8 cellular contexts compared by ENCODE assay signal in the genomic region with DNA sequence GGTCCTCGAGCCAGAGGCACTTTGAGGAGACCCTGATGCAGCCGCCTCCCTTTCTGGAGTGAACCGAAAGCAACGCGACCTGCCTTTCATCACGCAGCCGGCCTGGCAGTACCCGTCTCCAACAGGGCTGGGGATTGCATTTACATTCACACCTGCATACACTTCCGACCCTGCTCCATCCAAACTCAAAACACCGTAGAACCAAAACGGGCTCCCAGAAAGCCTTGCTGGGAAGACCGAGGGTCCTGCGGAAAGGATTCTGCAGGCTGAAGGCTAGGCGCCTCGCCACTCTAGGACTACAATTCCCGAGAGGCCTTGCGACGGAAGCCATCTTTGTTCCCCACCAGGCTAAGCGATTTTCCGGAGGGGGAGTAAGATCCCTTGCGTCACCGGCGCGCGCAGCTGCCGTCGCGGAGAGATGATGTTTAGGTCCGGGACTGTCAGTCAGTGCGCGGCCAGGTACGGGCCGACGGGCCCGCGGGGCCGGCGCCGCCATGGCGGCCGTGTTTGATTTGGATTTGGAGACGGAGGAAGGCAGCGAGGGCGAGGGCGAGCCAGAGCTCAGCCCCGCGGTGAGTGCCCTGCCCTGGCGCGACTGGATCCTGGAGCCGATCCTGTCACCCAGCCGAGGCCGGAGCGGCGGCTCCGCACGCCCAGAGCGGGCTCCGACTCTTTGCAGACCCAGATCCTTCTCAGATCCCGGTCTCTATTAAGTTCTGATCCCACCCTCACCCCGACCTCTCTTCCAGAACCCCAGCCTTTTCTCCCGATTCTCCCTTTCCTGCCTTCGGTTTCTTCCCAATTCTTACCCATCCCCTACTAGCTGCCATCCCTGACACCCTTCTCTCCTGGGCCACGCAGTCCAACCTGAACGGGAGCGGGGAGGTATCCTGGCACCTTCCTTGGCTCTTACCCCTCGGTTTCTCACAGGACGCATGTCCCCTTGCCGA. TPM values are rescaled to one million over a fixed set of nuclear protein-coding genes. Genes with fewer than 3 reads are reported as not detected.
A peak's percentile ranks its signal among the peaks of the same experiment; 100 is the strongest.
DNase-seq lines count a peak whose midpoint lies in the region; ATAC-seq and TF ChIP-seq lines count a peak whose summit lies in the region.

A gene (plus strand): TSS at position 443 of the 950 bp plus-strand sequence. CDS start 52 bp downstream, at position 495.

- H3K9me3 ChIP-seq in Karpas-422 (ENCODE audit: low read length) (no peaks in the 10 kb centered on the region), esophagus squamous epithelium (no peaks in the 10 kb centered on the region)

- H3K27me3 ChIP-seq in Karpas-422 (ENCODE audit: low read length) (no peaks in the 10 kb centered on the region), esophagus squamous epithelium (no peaks in the 10 kb centered on the region)

- H3K4me2 ChIP-seq in Karpas-422 (ENCODE audit: low read depth, low read length, poor library complexity, severe bottlenecking) = peak within 1 kb of the TSS; percentile 93

- peaks cover 16% of the 10 kb centered on the region for H3K79me2 ChIP-seq in Karpas-422 (ENCODE audit: low read length)

- peak within 1 kb of the TSS; percentile 95; the same call in 1 of the 2 replicates for H2AFZ ChIP-seq in Karpas-422 (ENCODE audit: low read length)

- TF ChIP-seq CTCF in esophagus squamous epithelium (IDR thresholded peaks at IDR 0.05) = peak in 2 of 6 experiments; percentile 6 to 50

- H3K4me1 ChIP-seq in Karpas-422 (ENCODE audit: low read length) (peaks cover 24% of the 10 kb centered on the region), esophagus squamous epithelium (peaks cover 17 to 52% (median 22%) of the 10 kb centered on the region in 3 donors)

- peak; percentile 76 for ATAC-seq in GM21737 (IDR thresholded peaks at IDR 0.05; ENCODE audit: unreplicated experiment)

- 0% methylated on average over 7 to 33 of the region's 68 CpGs for WGBS in esophagus squamous epithelium, 2 donors

- no peaks in the 10 kb centered on the region for H4K20me1 ChIP-seq in Karpas-422 (ENCODE audit: insufficient read depth, low read depth, low read length)

- H3K9ac ChIP-seq in Karpas-422 (ENCODE audit: low read length) = peak within 1 kb of the TSS; percentile 88

- intact Hi-C loops in esophagus squamous epithelium (cut with DNase I) = no loop called here

- H3K4me3 ChIP-seq in Karpas-422 (ENCODE audit: low read length) = peak within 1 kb of the TSS; percentile 87
- peak within 1 kb of the TSS; percentile 85 to 96 (median 90) for H3K4me3 ChIP-seq in esophagus squamous epithelium

- H3K27ac ChIP-seq in Karpas-422 (ENCODE audit: low read length) (peak within 1 kb of the TSS; percentile 68), esophagus squamous epithelium (peak within 1 kb of the TSS; percentile 93 to 97 (median 95))

- no peaks in the 10 kb centered on the region for H3K9me2 ChIP-seq in Karpas-422 (replicated peaks; ENCODE audit: insufficient read depth, low read length)

- DNase-seq in DMS53 (lab: John Stamatoyannopoulos, UW) = peak; percentile 99
- DNase-seq in Karpas-422 = peak; percentile 99
- DNase-seq in RKO (ENCODE audit: low spot score) = peak; percentile 97
- peak; percentile 98 for DNase-seq in activated T-helper 1 cell treated with Interleukin-2 at 50 U/mL for 16 hours (ENCODE audit: low read depth)
- DNase-seq in esophagus squamous epithelium (lab: John Stamatoyannopoulos, UW) = peak; percentile 94
- DNase-seq in myocyte (ENCODE audit: low read depth) = peak; percentile 98
- peak; percentile 97 for DNase-seq in stimulated activated CD8-positive, alpha-beta memory T cell treated with anti-CD3 and anti-CD28 coated beads, Interleukin-7, amount 100 ng/mL, for 48 hours (ENCODE audit: extremely low read depth in 1 of 2, low read depth in 1 of 2)

- peaks cover 5% of the 10 kb centered on the region; the same call in 1 of the 2 replicates for H3K36me3 ChIP-seq in Karpas-422 (ENCODE audit: insufficient read depth, low read length)
- H3K36me3 ChIP-seq in esophagus squamous epithelium = peaks cover 19 to 38% (median 19%) of the 10 kb centered on the region in 3 donors

- peak in 3 of 4 donors; percentile 95 to 96 (median 95) for TF ChIP-seq POLR2A in esophagus squamous epithelium (IDR thresholded peaks at IDR 0.05)

RNA-seq across cellular contexts. Expression of the gene that starts here (rescaled TPM):
- 48.9 and 83.6 TPM in 2 replicates for total RNA-seq in Karpas-422 (2014; rRNA removed; shearing (Covaris generic); ENCODE audit: low replicate concordance)
- total RNA-seq in esophagus squamous epithelium (100 to 1,000 TPM in 3 of 4 donors, 10 to 100 TPM in 1; 67.5 to 121 (median 113) TPM), myocyte (53.3 and 77.4 TPM in 2 replicates)
- 36.0 TPM for polyA plus RNA-seq in myocyte (2012)

Comparison
In these comparisons a context has a peak if more than half of its experiments do, and no peak if none do; other contexts are left out.
1. Peak in every context shown above with its lines: DNase-seq, ATAC-seq, H3K4me3 ChIP-seq and H3K27ac ChIP-seq.